ENCODE assay signal across 20 cellular contexts in the genomic region with DNA sequence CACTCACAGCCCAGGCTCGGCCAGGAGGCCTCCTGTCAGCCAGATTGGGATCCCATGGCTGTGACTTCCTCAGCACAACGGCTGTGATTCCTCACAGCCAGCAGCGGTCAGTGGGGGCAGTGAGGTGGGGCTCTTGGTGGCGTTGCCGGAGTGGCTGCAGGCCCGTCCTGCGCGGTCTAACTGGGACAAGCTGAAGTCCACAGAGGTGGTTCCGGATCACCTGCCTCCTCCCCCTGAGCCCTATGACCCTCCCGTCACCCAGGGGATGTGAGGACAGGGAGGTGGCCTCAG. TPM values are rescaled to one million over a fixed set of nuclear protein-coding genes. Genes with fewer than 3 reads are reported as not detected.
DNase-seq lines count a peak whose midpoint lies in the region; ATAC-seq and TF ChIP-seq lines count a peak whose summit lies in the region.
"Had no signal": no experiment of that assay in that cellular context is flagged by ENCODE, and none has a peak within 500 bp of the region (broad histone marks: within the 10 kb centered on the region; RNA-seq: fewer than 3 reads in every experiment).

No MANE protein-coding gene starts in this region.

- peak overlapping the region; percentile 64 for H3K4me2 ChIP-seq in GM23338
- H3K4me2 ChIP-seq in neuronal stem cell (ENCODE audit: insufficient read depth, low read length, poor library complexity, severe bottlenecking) = peak overlapping the region; percentile 21

- peak overlapping the region; percentile 13 for H2BK120ac ChIP-seq in neuronal stem cell (ENCODE audit: low read depth, low read length)

- no peak overlapping the region for H2AFZ ChIP-seq in GM23338
- peak overlapping the region; percentile 62 for H2AFZ ChIP-seq in neuronal stem cell (ENCODE audit: low read length)

- H3K9me3 ChIP-seq in SJSA1 (replicated peaks) = no peaks in the 10 kb centered on the region
- no peaks in the 10 kb centered on the region for H3K9me3 ChIP-seq in iPS-20b (ENCODE audit: insufficient read depth, low read depth, low read length)
- H3K9me3 ChIP-seq in neuronal stem cell (replicated peaks in 1 of 2; ENCODE audit: control insufficient read depth in 2 of 2, insufficient read depth in 1 of 2, low read depth in 1 of 2, low read length in 2 of 2) = no peaks in the 10 kb centered on the region
- H3K9me3 ChIP-seq in right cardiac atrium (ENCODE audit: control insufficient read depth, low read length) = no peaks in the 10 kb centered on the region
- H3K9me3 ChIP-seq: HAP-1, MG63 had no signal

- no peaks in the 10 kb centered on the region for H3F3A ChIP-seq in GM23338 (replicated peaks; ENCODE audit: low read depth)

- intact Hi-C loops in right cardiac atrium (cut with DNase I) = no loop called here

- H3K4ac ChIP-seq in neuronal stem cell (ENCODE audit: low read length) = peak overlapping the region; percentile 1

- H3K23ac ChIP-seq in neuronal stem cell (ENCODE audit: low read depth, low read length, poor library complexity) = no peak overlapping the region

- no peaks in the 10 kb centered on the region; the same call in 2 of the 3 replicates for H3K9me3 Mint-ChIP-seq in GM23338

- H4K91ac ChIP-seq in neuronal stem cell (ENCODE audit: low read depth, low read length, poor library complexity) = peak overlapping the region; percentile 61

- H3K4me1 Mint-ChIP-seq in GM23338 = peaks cover 43% of the 10 kb centered on the region

- peak overlapping the region; percentile 50; the same call in 1 of the 2 replicates for H3K27ac ChIP-seq in GM23338 (ENCODE audit: low read depth)
- peak overlapping the region; percentile 80 for H3K27ac ChIP-seq in SJSA1
- no peak overlapping the region for H3K27ac ChIP-seq in iPS-20b (ENCODE audit: low read length)
- H3K27ac ChIP-seq in neuronal stem cell (replicated peaks; ENCODE audit: low read length) = no peak overlapping the region
- no peak overlapping the region for H3K27ac ChIP-seq in right cardiac atrium (ENCODE audit: low read length)
- H3K27ac ChIP-seq: SK-N-MC had no signal

- ATAC-seq in GM23338 = no peak; the same call in 1 of the 3 replicates
- no peak for ATAC-seq in GM21360 (IDR thresholded peaks at IDR 0.05; ENCODE audit: unreplicated experiment)
- no peak for ATAC-seq in right cardiac atrium
- ATAC-seq in GM21619 (IDR thresholded peaks at IDR 0.05; ENCODE audit: unreplicated experiment) = no peak
- ATAC-seq: GM12878 had no signal

- no peaks in the 10 kb centered on the region for H3K27me3 ChIP-seq in GM23338 (ENCODE audit: insufficient read depth)
- H3K27me3 ChIP-seq in SJSA1 (replicated peaks) = no peaks in the 10 kb centered on the region
- no peaks in the 10 kb centered on the region for H3K27me3 ChIP-seq in iPS-20b (ENCODE audit: insufficient read depth, low read length)
- H3K27me3 ChIP-seq in neuronal stem cell (ENCODE audit: control insufficient read depth in 3 of 3, insufficient read depth in 3 of 3, low read depth in 1 of 3, low read length in 3 of 3) = peaks cover 0 to 32% (median 0%) of the 10 kb centered on the region in 3 experiments
- no peaks in the 10 kb centered on the region for H3K27me3 ChIP-seq in right cardiac atrium (ENCODE audit: control insufficient read depth, insufficient read depth)
- H3K27me3 ChIP-seq: MG63 had no signal

- peak overlapping the region; percentile 88 for H2BK15ac ChIP-seq in neuronal stem cell (ENCODE audit: low read length)

- DNase-seq in GM23338 (ENCODE audit: low spot score) = no peak
- DNase-seq in SJSA1 (ENCODE audit: low read depth in 1 of 2, low spot score in 2 of 2) = no peak
- DNase-seq in neuronal stem cell (ENCODE audit: low spot score) = no peak
- no peak for DNase-seq in ecto neural progenitor cell (ENCODE audit: low spot score)
- no peak for DNase-seq in right cardiac atrium
- DNase-seq: GDM1, Karpas-422, MG63, NCI-H1092, NCI-H146, NCI-H2107, NCI-H2227 treated with DMSO at 0.1 percent for 48 hours, NCI-H524 had no signal

- peak overlapping the region; percentile 76 for H2BK5ac ChIP-seq in neuronal stem cell (ENCODE audit: low read length)

- peak overlapping the region; percentile 92 for H3K18ac ChIP-seq in neuronal stem cell (ENCODE audit: low read length)

- H3K36me3 ChIP-seq in GM23338 (ENCODE audit: insufficient read depth) (no peaks in the 10 kb centered on the region; the same call in 1 of the 2 replicates), SJSA1 (no peaks in the 10 kb centered on the region), iPS-20b (ENCODE audit: insufficient read depth, low read depth, low read length) (no peaks in the 10 kb centered on the region), neuronal stem cell (replicated peaks in 1 of 2; ENCODE audit: control insufficient read depth in 2 of 2, insufficient read depth in 2 of 2, low read length in 2 of 2) (no peaks in the 10 kb centered on the region)
- H3K36me3 ChIP-seq: HAP-1, MG63 had no signal

- no peaks in the 10 kb centered on the region for H3K79me2 ChIP-seq in GM23338 (replicated peaks; ENCODE audit: insufficient read depth)

- H3K4me1 ChIP-seq in GM23338 (ENCODE audit: insufficient read depth) (peaks cover 33% of the 10 kb centered on the region), SJSA1 (replicated peaks) (peaks cover 35% of the 10 kb centered on the region), iPS-20b (ENCODE audit: insufficient read depth, low read length) (peaks cover 19% of the 10 kb centered on the region), neuronal stem cell (ENCODE audit: control insufficient read depth in 2 of 2, insufficient read depth in 1 of 2, low read depth in 1 of 2, low read length in 2 of 2) (peaks cover 14 to 38% of the 10 kb centered on the region in 2 donors), right cardiac atrium (ENCODE audit: control insufficient read depth, insufficient read depth, low read length) (no peaks in the 10 kb centered on the region)
- H3K4me1 ChIP-seq: HAP-1 had no signal

- H3K4me3 Mint-ChIP-seq in GM23338 = no peak overlapping the region

- H2AK5ac ChIP-seq in neuronal stem cell (ENCODE audit: low read depth, low read length) = peak overlapping the region; percentile 73

- H3K14ac ChIP-seq in neuronal stem cell (ENCODE audit: low read length) = peak overlapping the region; percentile 32

- H3K4me3 ChIP-seq in GM23338 (no peak overlapping the region), SJSA1 (no peak overlapping the region), iPS-20b (ENCODE audit: low read length) (no peak overlapping the region), neuronal stem cell (ENCODE audit: low read length in 2 of 2) (no peak overlapping the region), right cardiac atrium (ENCODE audit: low read length) (no peak overlapping the region)
- H3K4me3 ChIP-seq: GM12878, HAP-1, MG63, SK-N-MC had no signal

- peaks cover 18% of the 10 kb centered on the region for H3K27me3 Mint-ChIP-seq in GM23338 (ENCODE audit: insufficient read depth, low read depth, poor library complexity)

- no peak for TF ChIP-seq CTCF in GM23338 (conservative IDR thresholded peaks at IDR 0.05; ENCODE audit: low read depth in 2 of 2)

- H4K8ac ChIP-seq in neuronal stem cell (ENCODE audit: low read depth, low read length) = no peak overlapping the region

- WGBS in neuronal stem cell (ENCODE audit: extremely low coverage in 2 of 2, insufficient read length in 2 of 2, insufficient replicate concordance in 1 of 2), 2 donors = no CpG with 5 or more reads among the region's 10 CpGs
- 60% methylated on average over 10 of the region's 10 CpGs for WGBS in right cardiac atrium

- no peak overlapping the region for H3K27ac Mint-ChIP-seq in GM23338

- H3K79me1 ChIP-seq in neuronal stem cell (ENCODE audit: low read depth, low read length) = no peaks in the 10 kb centered on the region

- no peaks in the 10 kb centered on the region for H3K9me2 ChIP-seq in GM23338 (ENCODE audit: insufficient read depth)

- H3K36me3 Mint-ChIP-seq in GM23338 (ENCODE audit: low read depth) = no peaks in the 10 kb centered on the region

- H2BK12ac ChIP-seq in neuronal stem cell (ENCODE audit: low read length) = no peak overlapping the region

- H3K9ac ChIP-seq in iPS-20b (ENCODE audit: low read depth, low read length) (peak overlapping the region; percentile 48; the same call in 1 of the 2 replicates), neuronal stem cell (ENCODE audit: low read depth, low read length, poor library complexity) (no peak overlapping the region)

- H4K20me1 ChIP-seq in GM23338 (replicated peaks; ENCODE audit: insufficient read depth) = no peaks in the 10 kb centered on the region

TF ChIP-seq in GM23338, 12 proteins besides CTCF, POLR2A, EP300 and RAD21:
- no peak for TF ChIP-seq EZH2phosphoT487 (IDR thresholded peaks at IDR 0.05; ENCODE audit: unreplicated experiment)
- no peak for TF ChIP-seq EZH2 (IDR thresholded peaks at IDR 0.05; ENCODE audit: low read depth, unreplicated experiment)
- TF ChIP-seq POLR2AphosphoS5 (IDR thresholded peaks at IDR 0.05; ENCODE audit: low read depth) = no peak
- no peak for TF ChIP-seq ZNF114 (CRISPR knock-in tag; IDR thresholded peaks at IDR 0.05)
- TF ChIP-seq ZNF331 (CRISPR knock-in tag; IDR thresholded peaks at IDR 0.05; ENCODE audit: low read depth) = no peak
- TF ChIP-seq STAT1 (IDR thresholded peaks at IDR 0.05; ENCODE audit: unreplicated experiment) = no peak

RNA-seq across cellular contexts. Expression of a gene that starts 34.4 kb away (rescaled TPM):
- total RNA-seq in GM23338 (2014; rRNA removed; shearing (Covaris generic)) = 7.5 and 9.7 TPM in 2 replicates
- polyA plus RNA-seq in GM23338 (2016; fragmentation: Nextera tagmentation; extraction: Ambion mirVana) (5.1 and 6.2 TPM in 2 replicates), right cardiac atrium (4.7 TPM)
- total RNA-seq in SJSA1 (2014; rRNA removed; shearing (Covaris generic)) = 4.2 and 6.8 TPM in 2 replicates
- polyA plus RNA-seq in neuronal stem cell (2013, experiment 1 of 2) = 0.10 TPM
- 0.01 TPM for polyA plus RNA-seq in neuronal stem cell (2013, experiment 2 of 2)
- 10 to 100 TPM in 1 of 4 donors, 1 to 10 TPM in 3; 4.7 to 10.4 (median 6.4) TPM for total RNA-seq in right cardiac atrium

RNA-seq across cellular contexts. Expression of a gene that starts 39.5 kb away (rescaled TPM):
- 5.7 and 6.3 TPM in 2 replicates for total RNA-seq in GM23338 (2014; rRNA removed; shearing (Covaris generic))
- polyA plus RNA-seq in GM23338 (2016; fragmentation: Nextera tagmentation; extraction: Ambion mirVana) (3.8 and 5.7 TPM in 2 replicates), right cardiac atrium (0.52 TPM)
- not detected in 2 replicates for total RNA-seq in SJSA1 (2014; rRNA removed; shearing (Covaris generic))
- polyA plus RNA-seq in neuronal stem cell (2013, experiment 1 of 2) = 0.06 TPM
- polyA plus RNA-seq in neuronal stem cell (2013, experiment 2 of 2) = 0.07 TPM
- under 1 TPM in 3 of 4 donors, not detected in 1; 0.18 to 0.76 (median 0.57) TPM for total RNA-seq in right cardiac atrium
- total RNA-seq: A673 had no signal

Comparison
In these comparisons a context has a peak if more than half of its experiments do, and no peak if none do; other contexts are left out.
1. H3K27ac ChIP-seq: peak in GM23338 (single experiment) and SJSA1 (single experiment); none in iPS-20b (single experiment), neuronal stem cell (single experiment) and right cardiac atrium (single experiment).